Comparison of ENCODE assay signal across 8 cellular contexts in genomic region chr3:155664922-155665695, GRCh38.
A peak's percentile ranks its signal among the peaks of the same experiment; 100 is the strongest.
DNase-seq lines count a peak whose midpoint lies in the region; ATAC-seq and TF ChIP-seq lines count a peak whose summit lies in the region.

No MANE protein-coding gene starts in this region.

- DNase-seq in HL-60 (ENCODE audit: low read depth in 1 of 2, low spot score in 1 of 2) (peak; percentile 2 to 82), UCSD-AML1 (lab: John Stamatoyannopoulos, UW; ENCODE audit: unreplicated experiment) (peak; percentile 18), left ventricle myocardium superior (peak; percentile 65), stromal cell of bone marrow (ENCODE audit: low read depth) (peak; percentile 76), erythroblast (lab: John Stamatoyannopoulos, UW) (no peak), WERI-Rb-1 (no peak), NCI-H1105 treated with DMSO at 0.1 percent for 48 hours (lab: John Stamatoyannopoulos, UW) (no peak)
- no peak for DNase-seq in activated CD8-positive, alpha-beta memory T cell treated with anti-CD3 and anti-CD28 coated beads, Interleukin-2, amount 50 U/mL, for 48 hours

- H3K27me3 ChIP-seq in HL-60 (ENCODE audit: insufficient read depth, poor library complexity, severe bottlenecking) (no peaks in the 10 kb centered on the region), WERI-Rb-1 (ENCODE audit: insufficient read depth, low read depth, severe bottlenecking) (no peaks in the 10 kb centered on the region)

- intact Hi-C loops in left ventricle myocardium superior (cut with micrococcal nuclease), result no loop called here

- H3K4me3 ChIP-seq in HL-60 (replicated peaks; ENCODE audit: insufficient read depth, low read length) (no peak overlapping the region), WERI-Rb-1 (ENCODE audit: low read depth, low read length) (no peak overlapping the region)

- no peaks in the 10 kb centered on the region for H3K9me3 ChIP-seq in WERI-Rb-1 (ENCODE audit: severe bottlenecking)

- ATAC-seq in left ventricle myocardium superior, result peak; percentile 95

- TF ChIP-seq CTCF in HL-60 (IDR thresholded peaks at IDR 0.05; ENCODE audit: insufficient read depth, low read length) (no peak), WERI-Rb-1 (IDR thresholded peaks at IDR 0.05; ENCODE audit: low read depth, low read length) (no peak)

- no peak for TF ChIP-seq POLR2A in erythroblast (IDR thresholded peaks at IDR 0.05; ENCODE audit: low read length)

- H3K27ac ChIP-seq in HL-60 (replicated peaks), result peak overlapping the region; percentile 42
- no peak overlapping the region for H3K27ac ChIP-seq in WERI-Rb-1

- H3K36me3 ChIP-seq in WERI-Rb-1, result no peaks in the 10 kb centered on the region

Comparison
In these comparisons a context has a peak if more than half of its experiments do, and no peak if none do; other contexts are left out.
1. DNase-seq: peak in HL-60 (2 of 2), UCSD-AML1 (single experiment), left ventricle myocardium superior (single experiment) and stromal cell of bone marrow (single experiment); none in erythroblast (0 of 2), WERI-Rb-1 (single experiment), activated CD8-positive, alpha-beta memory T cell treated with anti-CD3 and anti-CD28 coated beads, Interleukin-2, amount 50 U/mL, for 48 hours (single experiment) and NCI-H1105 treated with DMSO at 0.1 percent for 48 hours (single experiment).